21 cellular contexts compared by ENCODE assay signal in the genomic region with DNA sequence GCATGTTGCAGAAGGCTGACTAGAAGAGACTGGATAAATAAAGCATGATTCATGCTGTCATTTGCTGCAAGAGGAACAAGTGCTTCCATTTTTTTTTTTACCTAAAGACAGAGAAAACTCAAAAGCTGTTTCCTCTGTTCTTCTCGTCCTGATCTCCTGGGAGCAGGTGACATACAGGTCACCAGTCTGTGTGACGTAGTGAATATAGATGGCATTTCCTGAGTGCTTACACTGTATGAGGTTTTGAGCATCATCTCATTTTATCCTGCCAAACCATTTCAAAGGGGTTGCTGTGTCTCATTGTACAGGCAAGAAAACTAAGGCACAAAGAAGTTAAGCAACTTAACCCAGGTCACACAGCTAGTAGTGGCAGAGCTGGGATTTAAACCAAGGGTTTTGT.
DNase-seq lines count a peak whose midpoint lies in the region; ATAC-seq, FAIRE-seq and TF ChIP-seq lines count a peak whose summit lies in the region.
"Had no signal": no experiment of that assay in that cellular context is flagged by ENCODE, and none has a peak within 500 bp of the region (broad histone marks: within the 10 kb centered on the region; RNA-seq: fewer than 3 reads in every experiment).

No MANE protein-coding gene starts in this region.

- TF ChIP-seq RAD21 in GM12878 (IDR thresholded peaks at IDR 0.05; ENCODE audit: insufficient read depth, low read depth, low read length) = no peak

- H3K4me1 Mint-ChIP-seq in activated CD4-positive, alpha-beta T cell treated with anti-CD3 and anti-CD28 coated beads for 36 hours = peaks cover 11% of the 10 kb centered on the region
- peaks cover 10 to 12% (median 11%) of the 10 kb centered on the region in 3 donors for H3K4me1 Mint-ChIP-seq in naive B cell

- no peak for TF ChIP-seq CTCF in GM12878 (IDR thresholded peaks at IDR 0.05 in 2 of 3, conservative IDR thresholded peaks at IDR 0.05 in 1 of 3; ENCODE audit: control insufficient read depth in 2 of 3, extremely low read depth in 1 of 3, insufficient read depth in 1 of 3, low read depth in 3 of 3, low read length in 3 of 3)
- no peak for TF ChIP-seq CTCF in PC-9 (conservative IDR thresholded peaks at IDR 0.05)

- FAIRE-seq in GM12878 (lab: Jason Lieb, UNC) = no peak
- FAIRE-seq: A549, D721Med, RCC 7860 had no signal

- no peak overlapping the region for H3K4me2 ChIP-seq in GM23248 (ENCODE audit: unreplicated experiment)
- no peak overlapping the region for H3K4me2 ChIP-seq in GM12878 (ENCODE audit: control insufficient read depth, insufficient read depth)
- H3K4me2 ChIP-seq in PC-9 = no peak overlapping the region
- H3K4me2 ChIP-seq: A549 had no signal

- in situ Hi-C loops in GM23248 (cut with MboI) = no loop called here
- in situ Hi-C loops in GM12878 (cut with MboI) = no loop called here

- TF ChIP-seq POLR2A in GM12878 (IDR thresholded peaks at IDR 0.05; ENCODE audit: low read depth, low read length) = no peak

- H3K36me3 ChIP-seq in GM23248 (ENCODE audit: low read depth) = no peaks in the 10 kb centered on the region
- H3K36me3 ChIP-seq in GM12878 (ENCODE audit: control insufficient read depth in 2 of 2, insufficient read depth in 2 of 2, low read length in 1 of 2) = no peaks in the 10 kb centered on the region
- H3K36me3 ChIP-seq in PC-9 (ENCODE audit: low read depth) = no peaks in the 10 kb centered on the region
- H3K36me3 ChIP-seq: HAP-1 had no signal

- H3K4me1 ChIP-seq in GM23248 (ENCODE audit: insufficient read depth) = no peaks in the 10 kb centered on the region
- H3K4me1 ChIP-seq in GM12878 (ENCODE audit: control insufficient read depth, insufficient read depth, low read length) = peaks cover under 1% of the 10 kb centered on the region
- peaks cover 24% of the 10 kb centered on the region for H3K4me1 ChIP-seq in PC-9 (replicated peaks; ENCODE audit: insufficient read depth)
- H3K4me1 ChIP-seq: HAP-1 had no signal

- peak; percentile 58 for ATAC-seq in activated CD4-positive, alpha-beta T cell treated with anti-CD3 and anti-CD28 coated beads for 36 hours
- ATAC-seq in GM12878 = peak; percentile 24; the same call in 1 of the 3 replicates
- ATAC-seq in naive B cell (ENCODE audit: low read depth in 2 of 2) = peak; percentile 43 to 58
- ATAC-seq in GM21619 (IDR thresholded peaks at IDR 0.05; ENCODE audit: unreplicated experiment) = no peak
- ATAC-seq: A549, Right ventricle myocardium inferior had no signal

- no peak overlapping the region for H3K9ac ChIP-seq in GM23248
- no peak overlapping the region for H3K9ac ChIP-seq in GM12878 (ENCODE audit: control insufficient read depth, insufficient read depth, low read length)

- no peaks in the 10 kb centered on the region for H4K20me1 ChIP-seq in GM23248 (ENCODE audit: insufficient read depth)
- H4K20me1 ChIP-seq in GM12878 (ENCODE audit: control insufficient read depth, insufficient read depth) = no peaks in the 10 kb centered on the region
- no peaks in the 10 kb centered on the region for H4K20me1 ChIP-seq in PC-9 (ENCODE audit: insufficient read depth)

- TF ChIP-seq EP300 in GM12878 (IDR thresholded peaks at IDR 0.05; ENCODE audit: borderline replicate concordance in 1 of 2, control insufficient read depth in 1 of 2, low read depth in 2 of 2, low read length in 2 of 2) = no peak

- H3K27ac ChIP-seq in GM23248 (no peak overlapping the region), GM12878 (ENCODE audit: control insufficient read depth, insufficient read depth) (no peak overlapping the region), PC-9 (no peak overlapping the region)
- H3K27ac ChIP-seq: A549 had no signal

- no peak overlapping the region for H3K4me3 Mint-ChIP-seq in activated CD4-positive, alpha-beta T cell treated with anti-CD3 and anti-CD28 coated beads for 36 hours
- no peak overlapping the region for H3K4me3 Mint-ChIP-seq in naive B cell
- H3K4me3 Mint-ChIP-seq: IgD-negative memory B cell had no signal

- 0 out of 2 replicates have a peak, but pooled peaks cover 4% of the 10 kb centered on the region for H3F3A ChIP-seq in GM23248 (ENCODE audit: insufficient read depth)
- H3F3A ChIP-seq in PC-9 (ENCODE audit: insufficient read depth, low read depth) = peaks cover 14% of the 10 kb centered on the region; the same call in 1 of the 2 replicates

- peaks cover 6% of the 10 kb centered on the region for H3K27me3 Mint-ChIP-seq in activated CD4-positive, alpha-beta T cell treated with anti-CD3 and anti-CD28 coated beads for 36 hours
- peaks cover 47 to 61% (median 51%) of the 10 kb centered on the region in 3 donors for H3K27me3 Mint-ChIP-seq in naive B cell

- RAD21 ChIA-PET in GM12878 (lab: Charles Lee; ENCODE audit: unreplicated experiment) = no interaction called here

- SMC1A ChIA-PET in GM12878 (lab: Charles Lee; ENCODE audit: uncharacterized antibody, unreplicated experiment) = no interaction called here

- WGBS in GM23248 (ENCODE audit: low coverage in 1 of 2, low lambda C conversion rate in 2 of 2, missing lambda C conversion rate in 2 of 2), 2 experiments = 52 to 53% methylated on average over 2 of the region's 2 CpGs
- 26% methylated on average over 2 of the region's 2 CpGs for WGBS in GM12878 (ENCODE audit: insufficient coverage, insufficient replicate concordance, low lambda C conversion rate, missing lambda C conversion rate)

- H3K4me3 ChIP-seq in GM23248 (no peak overlapping the region), GM12878 (no peak overlapping the region), PC-9 (no peak overlapping the region)
- H3K4me3 ChIP-seq: A549, HAP-1 had no signal

- no peak overlapping the region for H3K27ac Mint-ChIP-seq in activated CD4-positive, alpha-beta T cell treated with anti-CD3 and anti-CD28 coated beads for 36 hours
- no peak overlapping the region for H3K27ac Mint-ChIP-seq in naive B cell
- H3K27ac Mint-ChIP-seq: IgD-negative memory B cell had no signal

- CTCF ChIA-PET in activated CD4-positive, alpha-beta T cell treated with anti-CD3 and anti-CD28 coated beads for 36 hours (lab: Charles Lee) = no interaction called here
- CTCF ChIA-PET in GM12878 (lab: Yijun Ruan, JAX) (interaction anchor here (1.9 kb wide), 1 partner anchor 27 kb away, joined by 7 read pairs; no protein-coding TSS in a partner anchor), PC-9 (lab: Charles Lee) (no interaction called here)

- intact Hi-C loops in activated CD4-positive, alpha-beta T cell treated with anti-CD3 and anti-CD28 coated beads for 36 hours (cut with DNase I, micrococcal nuclease) = loop anchor here in 1 of 2 experiments (10.0 kb wide), 1 partner anchor 185 kb away; no protein-coding TSS in a partner anchor
- intact Hi-C loops in GM12878 (cut with micrococcal nuclease; ENCODE audit: unreplicated experiment) = no loop called here
- intact Hi-C loops in PC-9 (cut with micrococcal nuclease; ENCODE audit: unreplicated experiment) = no loop called here

- no peaks in the 10 kb centered on the region for H3K9me3 ChIP-seq in GM23248 (ENCODE audit: low read depth)
- H3K9me3 ChIP-seq in GM12878 (replicated peaks; ENCODE audit: control insufficient read depth, insufficient read depth, low read length) = no peaks in the 10 kb centered on the region
- no peaks in the 10 kb centered on the region for H3K9me3 ChIP-seq in PC-9 (ENCODE audit: insufficient read depth, low read depth)
- H3K9me3 ChIP-seq: HAP-1 had no signal

- no peaks in the 10 kb centered on the region for H3K79me2 ChIP-seq in GM23248 (ENCODE audit: insufficient read depth)
- H3K79me2 ChIP-seq in GM12878 (ENCODE audit: control insufficient read depth, insufficient read depth, low read length) = no peaks in the 10 kb centered on the region
- no peaks in the 10 kb centered on the region for H3K79me2 ChIP-seq in PC-9 (ENCODE audit: low read depth)

- POLR2A ChIA-PET in activated CD4-positive, alpha-beta T cell treated with anti-CD3 and anti-CD28 coated beads for 36 hours (lab: Charles Lee) = no interaction called here
- POLR2A ChIA-PET in GM12878 (lab: Charles Lee) (no interaction called here), PC-9 (lab: Charles Lee; ENCODE audit: unreplicated experiment) (no interaction called here)

- no TSS peak for BruUV-seq in GM12878 (replicated peaks; lab: Mats Ljungman, UMichigan)
- BruUV-seq in PC-9 (replicated peaks; lab: Mats Ljungman, UMichigan) = no TSS peak

- no peaks in the 10 kb centered on the region for H3K9me3 Mint-ChIP-seq in activated CD4-positive, alpha-beta T cell treated with anti-CD3 and anti-CD28 coated beads for 36 hours (ENCODE audit: low read depth)
- peaks cover 0 to 5% (median 0%) of the 10 kb centered on the region in 7 donors for H3K9me3 Mint-ChIP-seq in naive B cell

- H3K27me3 ChIP-seq in GM23248 (replicated peaks; ENCODE audit: insufficient read depth) = no peaks in the 10 kb centered on the region; the same call in 1 of the 2 replicates
- H3K27me3 ChIP-seq in GM12878 (replicated peaks in 1 of 2; ENCODE audit: control insufficient read depth in 2 of 2, insufficient read depth in 2 of 2, low read length in 1 of 2) = no peaks in the 10 kb centered on the region
- H3K27me3 ChIP-seq in PC-9 (ENCODE audit: insufficient read depth, low read depth) = no peaks in the 10 kb centered on the region

- H3K9me2 ChIP-seq in GM23248 (ENCODE audit: insufficient read depth) = no peaks in the 10 kb centered on the region
- no peaks in the 10 kb centered on the region for H3K9me2 ChIP-seq in PC-9 (ENCODE audit: insufficient read depth)

- no peaks in the 10 kb centered on the region for H3K36me3 Mint-ChIP-seq in activated CD4-positive, alpha-beta T cell treated with anti-CD3 and anti-CD28 coated beads for 36 hours (ENCODE audit: low read depth)
- H3K36me3 Mint-ChIP-seq in naive B cell = peaks cover 0 to 10% of the 10 kb centered on the region in 2 donors

- H2AFZ ChIP-seq in GM23248 (no peak overlapping the region), GM12878 (ENCODE audit: control insufficient read depth, low read depth, low read length) (no peak overlapping the region), PC-9 (no peak overlapping the region)

- no peak for DNase-seq in activated CD4-positive, alpha-beta T cell treated with anti-CD3 and anti-CD28 coated beads for 36 hours
- DNase-seq in activated CD4-positive, alpha-beta T cell treated with anti-CD3 and anti-CD28 coated beads for 48 hours = no peak
- peak; percentile 45 for DNase-seq in GM23248
- DNase-seq in GM12878 (ENCODE audit: low read depth, low spot score) = no peak
- peak; percentile 9 for DNase-seq in naive B cell
- DNase-seq in PC-9 = no peak
- DNase-seq in NCI-H1417 (lab: John Stamatoyannopoulos, UW) = no peak
- DNase-seq: DMS79 treated with DMSO at 0.1 percent for 48 hours, MM.1S, NCI-H1105 treated with DMSO at 0.1 percent for 48 hours, NCI-H1694 treated with DMSO at 0.1 percent for 48 hours, NCI-H226, NCI-H526, SW 1271 had no signal

TF ChIP-seq in GM12878, 131 proteins besides CTCF, POLR2A, EP300 and RAD21 (continues in another document):
- no peak for TF ChIP-seq IKZF2 (IDR thresholded peaks at IDR 0.05)
- TF ChIP-seq, protein P1, sequence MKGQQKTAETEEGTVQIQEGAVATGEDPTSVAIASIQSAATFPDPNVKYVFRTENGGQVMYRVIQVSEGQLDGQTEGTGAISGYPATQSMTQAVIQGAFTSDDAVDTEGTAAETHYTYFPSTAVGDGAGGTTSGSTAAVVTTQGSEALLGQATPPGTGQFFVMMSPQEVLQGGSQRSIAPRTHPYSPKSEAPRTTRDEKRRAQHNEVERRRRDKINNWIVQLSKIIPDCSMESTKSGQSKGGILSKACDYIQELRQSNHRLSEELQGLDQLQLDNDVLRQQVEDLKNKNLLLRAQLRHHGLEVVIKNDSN (IDR thresholded peaks at IDR 0.05; ENCODE audit: borderline replicate concordance, extremely low read length, insufficient read depth, low read depth, low read length) = no peak
- no peak for TF ChIP-seq ZSCAN29 (IDR thresholded peaks at IDR 0.05)

Comparison
In these comparisons a context has a peak if more than half of its experiments do, and no peak if none do; other contexts are left out.
1. DNase-seq: peak in GM23248 (single experiment) and naive B cell (single experiment); none in activated CD4-positive, alpha-beta T cell treated with anti-CD3 and anti-CD28 coated beads for 36 hours (single experiment), activated CD4-positive, alpha-beta T cell treated with anti-CD3 and anti-CD28 coated beads for 48 hours (single experiment), GM12878 (single experiment), PC-9 (0 of 2) and NCI-H1417 (0 of 3).